ENCODE assay signal across 11 cellular contexts in genomic region chr5:74434124-74434899, GRCh38.
DNase-seq lines count a peak whose midpoint lies in the region; TF ChIP-seq lines count a peak whose summit lies in the region.
"Had no signal": no experiment of that assay in that cellular context is flagged by ENCODE, and none has a peak within 500 bp of the region (broad histone marks: within the 10 kb centered on the region; RNA-seq: fewer than 3 reads in every experiment).

No MANE protein-coding gene starts in this region.

- 43 to 100% methylated on average over 1 to 3 of the region's 4 CpGs for WGBS in mesodermal cell (ENCODE audit: insufficient coverage in 2 of 2), 2 experiments
- WGBS in stomach, 5 donors: 60 to 79% (median 64%) methylated on average over 4 of the region's 4 CpGs

- no peaks in the 10 kb centered on the region for H3K27me3 ChIP-seq in stomach
- H3K27me3 ChIP-seq: cardiac muscle cell had no signal

- H3K4me1 Mint-ChIP-seq in endothelial cell (ENCODE audit: unreplicated experiment): peaks cover 51% of the 10 kb centered on the region

- H3K4me3 ChIP-seq in mesodermal cell (ENCODE audit: extremely low read depth, insufficient read depth, low read length, poor library complexity, severe bottlenecking): no peak overlapping the region
- H3K4me3 ChIP-seq in stomach: no peak overlapping the region
- H3K4me3 ChIP-seq: cardiac muscle cell had no signal

- no peak for TF ChIP-seq POLR2A in stomach (IDR thresholded peaks at IDR 0.05)

- peaks cover 13% of the 10 kb centered on the region for H3K4me1 ChIP-seq in mesodermal cell (ENCODE audit: control insufficient read depth, insufficient read depth, low read length, poor library complexity, severe bottlenecking)
- peaks cover 0 to 24% (median 7%) of the 10 kb centered on the region in 4 donors for H3K4me1 ChIP-seq in stomach

- H3K36me3 Mint-ChIP-seq in endothelial cell (ENCODE audit: low read depth, unreplicated experiment): peaks cover 5% of the 10 kb centered on the region
- H3K36me3 Mint-ChIP-seq: naive thymus-derived CD8-positive, alpha-beta T cell had no signal

- H3K27ac Mint-ChIP-seq in endothelial cell (ENCODE audit: unreplicated experiment): peak overlapping the region; percentile 89
- H3K27ac Mint-ChIP-seq: naive thymus-derived CD8-positive, alpha-beta T cell had no signal

- H3K36me3 ChIP-seq in mesodermal cell (ENCODE audit: control insufficient read depth, insufficient read depth, low read length) (no peaks in the 10 kb centered on the region), stomach (no peaks in the 10 kb centered on the region)
- H3K36me3 ChIP-seq: cardiac muscle cell had no signal

- peak overlapping the region; percentile 26 for H3K4me3 Mint-ChIP-seq in endothelial cell (ENCODE audit: unreplicated experiment)

- DNase-seq in AML-193 (lab: John Stamatoyannopoulos, UW): peak; percentile 86 to 89
- peak; percentile 83 for DNase-seq in NOMO-1 treated with DMSO at 0.1 percent for 48 hours (lab: John Stamatoyannopoulos, UW; ENCODE audit: unreplicated experiment)
- DNase-seq in endothelial cell (ENCODE audit: low spot score): peak; percentile 12
- no peak for DNase-seq in stomach
- DNase-seq in cerebellum (ENCODE audit: low spot score): no peak
- DNase-seq in NCI-H345 (lab: John Stamatoyannopoulos, UW): no peak
- no peak for DNase-seq in SHP77 (lab: John Stamatoyannopoulos, UW)
- DNase-seq: naive thymus-derived CD8-positive, alpha-beta T cell; stimulated activated CD4-positive, alpha-beta T cell treated with anti-CD3 and anti-CD28 coated beads, Interleukin-4, amount 100 ng/mL, for 24 hours had no signal

- H3K27ac ChIP-seq in mesodermal cell (ENCODE audit: low read depth, low read length, severe bottlenecking) (peak overlapping the region; percentile 72), stomach (peak overlapping the region in 1 of 5 donors; percentile 7)
- H3K27ac ChIP-seq: cardiac muscle cell had no signal

- TF ChIP-seq CTCF in endothelial cell (IDR thresholded peaks at IDR 0.05; ENCODE audit: unreplicated experiment) (no peak), stomach (IDR thresholded peaks at IDR 0.05) (no peak)

- H3K9me3 ChIP-seq in mesodermal cell (ENCODE audit: control insufficient read depth, low read length) (peaks cover 5% of the 10 kb centered on the region), stomach (no peaks in the 10 kb centered on the region)

- no peak for TF ChIP-seq EP300 in stomach (IDR thresholded peaks at IDR 0.05)

- intact Hi-C loops in stomach (cut with DNase I; ENCODE audit: low total_unique reads): no loop called here

- peaks cover 3% of the 10 kb centered on the region for H3K27me3 Mint-ChIP-seq in endothelial cell (ENCODE audit: unreplicated experiment)

- H3K9me3 Mint-ChIP-seq in endothelial cell (ENCODE audit: unreplicated experiment): no peaks in the 10 kb centered on the region

Comparison
In these comparisons a context has a peak if more than half of its experiments do, and no peak if none do; other contexts are left out.
1. DNase-seq: peak in AML-193 (2 of 2), NOMO-1 treated with DMSO at 0.1 percent for 48 hours (single experiment) and endothelial cell (single experiment); none in stomach (single experiment), cerebellum (single experiment), NCI-H345 (single experiment) and SHP77 (0 of 2).